ENCODE assay signal across 8 cellular contexts in the genomic region with DNA sequence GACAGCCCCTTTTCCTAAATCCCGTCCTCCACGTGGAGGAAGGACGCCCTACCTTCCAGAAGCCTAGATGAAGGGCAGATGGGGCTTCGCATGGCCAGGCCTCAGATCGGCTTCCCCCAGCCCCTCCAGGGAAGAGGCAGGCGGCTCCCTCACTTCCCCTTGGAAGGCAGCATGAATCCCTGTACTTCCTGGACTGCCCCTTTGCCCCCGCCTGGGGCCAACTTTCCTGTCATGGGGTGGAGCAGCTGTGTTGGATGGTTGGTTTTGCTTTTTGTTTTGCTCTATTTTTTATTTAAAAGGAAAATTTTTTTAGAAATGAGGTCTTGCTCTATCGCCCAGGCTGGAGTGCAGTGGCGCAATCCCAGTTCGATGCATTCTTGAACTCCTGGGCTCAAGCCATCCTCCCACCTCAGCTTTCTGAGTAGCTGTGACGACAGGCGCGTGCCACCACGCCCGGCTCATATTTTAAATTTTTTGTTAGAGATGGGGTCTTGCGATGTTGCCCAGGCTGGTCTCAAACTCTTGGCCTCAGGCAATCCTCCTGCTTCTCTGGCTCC. TPM values are rescaled to one million over a fixed set of nuclear protein-coding genes. Genes with fewer than 3 reads are reported as not detected.
A peak's percentile ranks its signal among the peaks of the same experiment; 100 is the strongest.
DNase-seq lines count a peak whose midpoint lies in the region; ATAC-seq, FAIRE-seq and TF ChIP-seq lines count a peak whose summit lies in the region.

No MANE protein-coding gene starts in this region.

- FAIRE-seq in pancreas (lab: Jason Lieb, UNC) = no peak

- H3K4me3 ChIP-seq in SJSA1 = no peak overlapping the region
- H3K4me3 ChIP-seq in pancreas = peak overlapping the region in 2 of 4 donors; percentile 15 to 40
- H3K4me3 ChIP-seq in H7 (ENCODE audit: insufficient read depth, low read depth, low read length) = no peak overlapping the region

- TF ChIP-seq CTCF in pancreas (IDR thresholded peaks at IDR 0.05) = no peak

- ATAC-seq in pancreas (peak in 3 of 4 donors; percentile 5 to 37 (median 5)), GM21447 (IDR thresholded peaks at IDR 0.05; ENCODE audit: unreplicated experiment) (no peak), HG02571 (IDR thresholded peaks at IDR 0.05; ENCODE audit: unreplicated experiment) (no peak)

- 56 to 59% methylated on average over 16 of the region's 16 CpGs for WGBS in pancreas, 2 donors

- DNase-seq in COLO668 (lab: John Stamatoyannopoulos, UW; ENCODE audit: unreplicated experiment) = peak; percentile 24
- no peak for DNase-seq in SJSA1 (ENCODE audit: low read depth in 1 of 2, low spot score in 2 of 2)
- DNase-seq in fibroblast of the conjunctiva (ENCODE audit: low read depth) = peak; percentile 51
- DNase-seq in pancreas = peak in 3 of 6 donors; percentile 41 to 67 (median 48)
- no peak for DNase-seq in middle frontal gyrus (ENCODE audit: extremely low spot score, low spot score)
- DNase-seq in H7 = no peak

- H3K27ac ChIP-seq in SJSA1 = peak overlapping the region; percentile 14; the same call in 1 of the 2 replicates
- H3K27ac ChIP-seq in pancreas = peak overlapping the region; percentile 93 to 97 (median 96)

- H3K27me3 ChIP-seq in SJSA1 (replicated peaks) = no peaks in the 10 kb centered on the region
- no peaks in the 10 kb centered on the region for H3K27me3 ChIP-seq in pancreas
- no peaks in the 10 kb centered on the region for H3K27me3 ChIP-seq in H7 (ENCODE audit: control insufficient read depth, insufficient read depth, low read length)

- H3K36me3 ChIP-seq in SJSA1 (peaks cover 2% of the 10 kb centered on the region; the same call in 1 of the 2 replicates), pancreas (no peaks in the 10 kb centered on the region), H7 (replicated peaks; ENCODE audit: control insufficient read depth, insufficient read depth, low read length) (no peaks in the 10 kb centered on the region)

- intact Hi-C loops in pancreas (cut with DNase I) = no loop called here

- H3K4me1 ChIP-seq in SJSA1 (replicated peaks) = peaks cover 68% of the 10 kb centered on the region
- peaks cover 41 to 46% (median 45%) of the 10 kb centered on the region in 3 donors for H3K4me1 ChIP-seq in pancreas

- H3K9me3 ChIP-seq in SJSA1 (replicated peaks) (no peaks in the 10 kb centered on the region), pancreas (no peaks in the 10 kb centered on the region)

RNA-seq across cellular contexts. Expression of a gene that starts 27.2 kb away (rescaled TPM):
- total RNA-seq in SJSA1 (2014; rRNA removed; shearing (Covaris generic)) = 9.9 and 21.2 TPM in 2 replicates
- 10 to 100 TPM in 3 of 6 donors, 1 to 10 TPM in 3; 7.1 to 12.6 (median 9.9) TPM for total RNA-seq in pancreas
- 10 to 100 TPM in 1 of 2 donors, 1 to 10 TPM in 1; 8.1 to 15.9 TPM for polyA plus RNA-seq in pancreas
- 19.6 and 21.1 TPM in 2 replicates for total RNA-seq in H7 (2014; rRNA removed; shearing (Covaris generic))

Comparison
In these comparisons a context has a peak if more than half of its experiments do, and no peak if none do; other contexts are left out.
1. DNase-seq: peak in COLO668 (single experiment) and fibroblast of the conjunctiva (single experiment); none in SJSA1 (0 of 2), middle frontal gyrus (single experiment) and H7 (single experiment).
2. ATAC-seq: peak in pancreas (3 of 4); none in GM21447 (single experiment) and HG02571 (single experiment).